ENCODE assay signal across 15 cellular contexts in genomic region chr15:77980094-77980493, GRCh38.
DNase-seq lines count a peak whose midpoint lies in the region; ATAC-seq, FAIRE-seq and TF ChIP-seq lines count a peak whose summit lies in the region.
"Had no signal": no experiment of that assay in that cellular context is flagged by ENCODE, and none has a peak within 500 bp of the region (broad histone marks: within the 10 kb centered on the region; RNA-seq: fewer than 3 reads in every experiment).

No MANE protein-coding gene starts in this region.

- no peak for FAIRE-seq in kidney (lab: Jason Lieb, UNC)
- FAIRE-seq: GM12878 had no signal

- no peaks in the 10 kb centered on the region for H3K4me1 ChIP-seq in kidney (ENCODE audit: control insufficient read depth in 1 of 2, insufficient read depth in 1 of 2, low read depth in 1 of 2, low read length in 2 of 2)
- H3K4me1 ChIP-seq in spleen, result peaks cover 0 to 12% (median 7%) of the 10 kb centered on the region in 6 donors

- intact Hi-C loops in kidney (cut with DNase I) (no loop called here), spleen (cut with DNase I; ENCODE audit: low total_unique reads) (no loop called here)

- H3K4me3 ChIP-seq in H7 (ENCODE audit: insufficient read depth, low read depth, low read length) (no peak overlapping the region), kidney (ENCODE audit: low read length in 2 of 2) (no peak overlapping the region), spleen (no peak overlapping the region)
- H3K4me3 ChIP-seq: GM12878 had no signal

- H3K27ac ChIP-seq in kidney (ENCODE audit: low read depth in 2 of 2, low read length in 2 of 2) (no peak overlapping the region), spleen (no peak overlapping the region)

- H3K9me3 ChIP-seq in kidney (ENCODE audit: control insufficient read depth in 1 of 2, low read length in 2 of 2) (no peaks in the 10 kb centered on the region), spleen (no peaks in the 10 kb centered on the region)

- H3K4me3 Mint-ChIP-seq in activated T-helper 17 cell treated with anti-CD3 and anti-CD28 coated beads, Interleukin-2, amount 50 U/mL, for 72 hours, result no peak overlapping the region
- H3K4me3 Mint-ChIP-seq: B cell; CD4-positive, alpha-beta T cell had no signal

- no peak overlapping the region for H3K9ac ChIP-seq in kidney (ENCODE audit: low read length in 2 of 2)

- no peaks in the 10 kb centered on the region for H3K27me3 Mint-ChIP-seq in activated T-helper 17 cell treated with anti-CD3 and anti-CD28 coated beads, Interleukin-2, amount 50 U/mL, for 72 hours
- H3K27me3 Mint-ChIP-seq: CD4-positive, alpha-beta T cell had no signal

- DNase-seq in H7 (peak; percentile 19), kidney (peak; percentile 55), spleen (peak; percentile 51), Kasumi-1 (lab: John Stamatoyannopoulos, UW) (no peak), NCI-H2081 (lab: John Stamatoyannopoulos, UW) (no peak), AG08395 (ENCODE audit: low spot score) (no peak)
- DNase-seq: ACHN, C1 segment of cervical spinal cord, DMS79 had no signal

- 81 to 91% (median 84%) methylated on average over 5 to 8 of the region's 8 CpGs for WGBS in spleen, 5 donors

- no peaks in the 10 kb centered on the region for H3K36me3 Mint-ChIP-seq in activated T-helper 17 cell treated with anti-CD3 and anti-CD28 coated beads, Interleukin-2, amount 50 U/mL, for 72 hours (ENCODE audit: low read depth)

- no peak for ATAC-seq in activated T-helper 17 cell treated with anti-CD3 and anti-CD28 coated beads, Interleukin-2, amount 50 U/mL, for 72 hours (replicated peaks)
- no peak for ATAC-seq in GM18873 (IDR thresholded peaks at IDR 0.05; ENCODE audit: low FRiP score, unreplicated experiment)
- ATAC-seq: GM12878, HCT116 had no signal

- no peaks in the 10 kb centered on the region for H3K27me3 ChIP-seq in H7 (ENCODE audit: control insufficient read depth, insufficient read depth, low read length)
- no peaks in the 10 kb centered on the region for H3K27me3 ChIP-seq in spleen (replicated peaks in 1 of 7)

- peak overlapping the region; percentile 24 for H3K27ac Mint-ChIP-seq in activated T-helper 17 cell treated with anti-CD3 and anti-CD28 coated beads, Interleukin-2, amount 50 U/mL, for 72 hours
- H3K27ac Mint-ChIP-seq: B cell; CD4-positive, alpha-beta T cell had no signal

- no peak for TF ChIP-seq POLR2A in spleen (IDR thresholded peaks at IDR 0.05)

- H3K36me3 ChIP-seq in H7 (replicated peaks; ENCODE audit: control insufficient read depth, insufficient read depth, low read length) (no peaks in the 10 kb centered on the region), kidney (ENCODE audit: control insufficient read depth in 1 of 2, insufficient read depth in 2 of 2, low read length in 2 of 2) (no peaks in the 10 kb centered on the region), spleen (no peaks in the 10 kb centered on the region)

- H3K4me1 Mint-ChIP-seq in activated T-helper 17 cell treated with anti-CD3 and anti-CD28 coated beads, Interleukin-2, amount 50 U/mL, for 72 hours, result no peaks in the 10 kb centered on the region
- H3K4me1 Mint-ChIP-seq: B cell had no signal

- no peaks in the 10 kb centered on the region for H3K9me3 Mint-ChIP-seq in activated T-helper 17 cell treated with anti-CD3 and anti-CD28 coated beads, Interleukin-2, amount 50 U/mL, for 72 hours
- H3K9me3 Mint-ChIP-seq: CD4-positive, alpha-beta T cell had no signal

- no peak for TF ChIP-seq CTCF in kidney (IDR thresholded peaks at IDR 0.05; ENCODE audit: borderline replicate concordance, extremely low read depth, insufficient read depth)
- TF ChIP-seq CTCF in spleen (IDR thresholded peaks at IDR 0.05 in 8 of 11, conservative IDR thresholded peaks at IDR 0.05 in 3 of 11), result no peak

Comparison
In these comparisons a context has a peak if more than half of its experiments do, and no peak if none do; other contexts are left out.
1. DNase-seq: peak in H7 (single experiment), kidney (single experiment) and spleen (single experiment); none in Kasumi-1 (0 of 2), NCI-H2081 (0 of 2) and AG08395 (single experiment).